31 cellular contexts compared by ENCODE assay signal in genomic region chr10:12479924-12480323, GRCh38.
"Had no signal": no experiment of that assay in that cellular context is flagged by ENCODE, and none has a peak within 500 bp of the region (broad histone marks: within the 10 kb centered on the region; RNA-seq: fewer than 3 reads in every experiment).

No MANE protein-coding gene starts in this region.

- DNase-seq: activated CD4-positive, alpha-beta memory T cell treated with anti-CD3 and anti-CD28 coated beads for 36 hours; activated CD4-positive, alpha-beta T cell treated with anti-CD3 and anti-CD28 coated beads for 4 hours; activated CD4-positive, alpha-beta T cell treated with anti-CD3 and anti-CD28 coated beads, Interleukin-2, amount 50 U/mL, for 1 hour; activated CD4-positive, CD25-positive, alpha-beta regulatory T cell treated with anti-CD3 and anti-CD28 coated beads, Interleukin-2, amount 50 U/mL, for 72 hours; activated CD8-positive, alpha-beta memory T cell treated with anti-CD3 and anti-CD28 coated beads, Interleukin-2, amount 50 U/mL, for 4 hours; activated effector memory CD4-positive, alpha-beta T cell treated with Interleukin-2 at 50 U/mL for 16 hours; activated naive CD4-positive, alpha-beta T cell treated with anti-CD3 and anti-CD28 coated beads, Interleukin-2, amount 10 ng/mL, durations not matched to agents 7 days and 5 days; activated naive CD8-positive, alpha-beta T cell treated with anti-CD3 and anti-CD28 coated beads, Interleukin-2, amount 50 U/mL, for 24 hours; activated T-cell treated with anti-CD3 and anti-CD28 coated beads for 4 hours; activated T-cell treated with anti-CD3 and anti-CD28 coated beads, Interleukin-2, amount 50 U/mL, for 4 hours; anterior cingulate cortex; caudate nucleus; IMR-90; Kasumi-1; KBM-7; MG63; MV-4-11; NCI-H1092; NCI-H1436 treated with DMSO at 0.1 percent for 48 hours; NCI-H1694 treated with DMSO at 0.1 percent for 48 hours; NCI-H2029; NCI-H345; NCI-H524 treated with DMSO at 0.1 percent for 48 hours; NCI-H748 treated with DMSO at 0.1 percent for 48 hours; PC-9; SIG-M5; T1000 had no signal

- H3K27ac ChIP-seq: PC-9, RWPE1 had no signal

- H3K9me3 ChIP-seq: MG63 had no signal

- H3K9me3 Mint-ChIP-seq: activated CD4-positive, alpha-beta memory T cell treated with anti-CD3 and anti-CD28 coated beads for 36 hours had no signal

- H3K27me3 Mint-ChIP-seq: activated CD4-positive, alpha-beta memory T cell treated with anti-CD3 and anti-CD28 coated beads for 36 hours; activated naive CD4-positive, alpha-beta T cell treated with anti-CD3 and anti-CD28 coated beads, Interleukin-2, amount 10 ng/mL, durations not matched to agents 7 days and 5 days; activated naive CD8-positive, alpha-beta T cell; activated naive CD8-positive, alpha-beta T cell treated with anti-CD3 and anti-CD28 coated beads, Interleukin-2, amount 50 U/mL, for 24 hours had no signal

- H3K4me3 ChIP-seq: MG63, PC-9 had no signal

- H3K36me3 ChIP-seq: MG63 had no signal

- H3K4me2 ChIP-seq: PC-9 had no signal

- H3K27me3 ChIP-seq: MG63 had no signal

- H2AFZ ChIP-seq: PC-9 had no signal

- H3K4me3 Mint-ChIP-seq: activated CD4-positive, alpha-beta memory T cell treated with anti-CD3 and anti-CD28 coated beads for 36 hours; activated naive CD4-positive, alpha-beta T cell treated with anti-CD3 and anti-CD28 coated beads, Interleukin-2, amount 10 ng/mL, durations not matched to agents 7 days and 5 days; activated naive CD8-positive, alpha-beta T cell; activated naive CD8-positive, alpha-beta T cell treated with anti-CD3 and anti-CD28 coated beads, Interleukin-2, amount 50 U/mL, for 24 hours; activated T-cell treated with anti-CD3 and anti-CD28 coated beads, Interleukin-2, amount 50 U/mL, for 4 hours; brain; WTC11 had no signal

- H3K27ac Mint-ChIP-seq: activated CD4-positive, alpha-beta memory T cell treated with anti-CD3 and anti-CD28 coated beads for 36 hours; activated naive CD4-positive, alpha-beta T cell treated with anti-CD3 and anti-CD28 coated beads, Interleukin-2, amount 10 ng/mL, durations not matched to agents 7 days and 5 days; activated naive CD8-positive, alpha-beta T cell; activated naive CD8-positive, alpha-beta T cell treated with anti-CD3 and anti-CD28 coated beads, Interleukin-2, amount 50 U/mL, for 24 hours; WTC11 had no signal
